2 cellular contexts compared by ENCODE assay signal in the genomic region with DNA sequence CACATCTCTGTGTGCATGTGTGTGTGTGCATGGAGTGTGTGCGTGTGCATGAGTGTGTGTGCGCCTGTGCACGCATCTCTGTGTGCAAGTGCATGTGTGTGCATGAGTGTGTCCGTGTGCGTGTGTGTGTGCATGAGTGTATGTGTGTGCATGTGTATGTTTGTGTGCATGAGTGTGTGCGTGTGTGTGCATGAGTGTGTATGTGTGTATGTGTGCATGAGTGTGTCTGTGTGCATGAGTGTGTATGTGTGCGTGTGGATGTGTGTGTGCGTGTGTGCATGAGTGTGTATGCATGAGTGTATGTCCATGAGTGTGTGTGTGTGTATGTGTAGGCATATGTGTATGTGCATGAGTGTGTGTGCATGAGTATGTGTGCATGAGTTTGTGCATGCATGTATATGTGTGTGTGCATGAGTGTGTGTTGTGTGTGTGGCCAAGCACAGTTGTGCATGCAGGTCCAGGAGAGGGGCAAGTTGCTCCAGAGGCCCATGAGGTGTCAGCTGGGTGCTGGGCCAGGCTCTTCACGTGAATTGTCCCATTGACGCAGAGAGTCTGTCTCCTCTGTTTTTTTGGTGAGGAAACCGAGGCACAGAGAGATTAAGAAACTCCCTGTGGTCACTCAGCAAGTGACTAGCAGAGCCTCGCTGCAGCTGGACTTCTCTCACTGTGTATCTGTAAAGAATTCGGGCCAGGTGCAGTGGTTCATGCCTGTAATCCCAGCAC.
TF ChIP-seq lines count a peak whose summit lies in the region.

No MANE protein-coding gene starts in this region.

TF ChIP-seq in WTC11, 78 proteins besides CTCF, POLR2A, EP300 and RAD21:
- TF ChIP-seq ZBTB43 (CRISPR knock-in tag; IDR thresholded peaks at IDR 0.05) (peak; percentile 94; the same call in 1 of the 2 replicates), ERG (CRISPR knock-in tag; IDR thresholded peaks at IDR 0.05) (no peak)
TF ChIP-seq in WTC11: peak in this region for 1.

TF ChIP-seq in H1, 55 proteins besides CTCF, POLR2A, EP300 and RAD21:
- TF ChIP-seq BACH1 (IDR thresholded peaks at IDR 0.05; ENCODE audit: low read length): no peak
- no peak for TF ChIP-seq SAP30 (IDR thresholded peaks at IDR 0.05; ENCODE audit: insufficient read depth, insufficient replicate concordance, low read length)
- no peak for TF ChIP-seq MAX (IDR thresholded peaks at IDR 0.05)
- no peak for TF ChIP-seq BCL11A (IDR thresholded peaks at IDR 0.05; ENCODE audit: low read depth in 2 of 2, low read length in 2 of 2)
- TF ChIP-seq SUZ12 (IDR thresholded peaks at IDR 0.05; ENCODE audit: low read length): no peak
- no peak for TF ChIP-seq CREB1 (IDR thresholded peaks at IDR 0.05)
- no peak for TF ChIP-seq RBBP5 (IDR thresholded peaks at IDR 0.05; ENCODE audit: borderline replicate concordance, low read depth, low read length)
- no peak for TF ChIP-seq KDM4A (IDR thresholded peaks at IDR 0.05; ENCODE audit: low read depth, low read length, severe bottlenecking)
- no peak for TF ChIP-seq SP2 (IDR thresholded peaks at IDR 0.05; ENCODE audit: low read length)
- no peak for TF ChIP-seq CHD2 (IDR thresholded peaks at IDR 0.05; ENCODE audit: low read length)
- no peak for TF ChIP-seq POU5F1 (IDR thresholded peaks at IDR 0.05; ENCODE audit: low read depth, low read length)
- no peak for TF ChIP-seq MAFK (IDR thresholded peaks at IDR 0.05; ENCODE audit: low read depth, low read length)
- TF ChIP-seq EGR1 (IDR thresholded peaks at IDR 0.05; ENCODE audit: borderline replicate concordance, low read depth, low read length): no peak
- TF ChIP-seq CHD1 (IDR thresholded peaks at IDR 0.05; ENCODE audit: low read depth, low read length): no peak
- no peak for TF ChIP-seq USF2 (IDR thresholded peaks at IDR 0.05; ENCODE audit: low read length)
- no peak for TF ChIP-seq TAF7 (optimal IDR thresholded peaks at IDR 0.05; ENCODE audit: borderline replicate concordance, low read depth, low read length)
- TF ChIP-seq KDM5A (IDR thresholded peaks at IDR 0.05; ENCODE audit: low read length): no peak
- no peak for TF ChIP-seq RNF2 (IDR thresholded peaks at IDR 0.05; ENCODE audit: borderline replicate concordance, low read depth, low read length, missing control alignments, poor library complexity, severe bottlenecking)
